Comparison of ENCODE assay signal across 30 cellular contexts in genomic region chr10:115958043-115958442, GRCh38.
"Had no signal": no experiment of that assay in that cellular context is flagged by ENCODE, and none has a peak within 500 bp of the region (broad histone marks: within the 10 kb centered on the region; RNA-seq: fewer than 3 reads in every experiment).

No MANE protein-coding gene starts in this region.

- H3K4me1 ChIP-seq: parathyroid adenoma, psoas muscle, sigmoid colon, suprapubic skin, testis, transverse colon, upper lobe of right lung, uterus had no signal

- H3K4me1 Mint-ChIP-seq: naive thymus-derived CD8-positive, alpha-beta T cell; stimulated activated effector memory CD8-positive, alpha-beta T cell treated with anti-CD3 and anti-CD28 coated beads, Interleukin-12 subunit alpha, Interleukin-12 subunit beta, amount 100 ng/mL, for 72 hours; stimulated activated naive B cell treated with anti-CD40 and anti-IgM and Interleukin-4, amounts not matched to agents 10 μg/mL and 1 μg/mL and 100 μg/mL, for 72 hours had no signal

- DNase-seq: naive thymus-derived CD8-positive, alpha-beta T cell; nephron progenitor cell; occipital lobe; ovary; posterior cingulate gyrus; psoas muscle; right cardiac atrium; right lobe of liver; sigmoid colon; small intestine; stimulated activated CD4-positive, alpha-beta T cell treated with anti-CD3 and anti-CD28 coated beads, Interleukin-15, amount 100 ng/mL, for 24 hours; stimulated activated CD4-positive, alpha-beta T cell treated with anti-CD3 and anti-CD28 coated beads, Interleukin-2, amount 100 ng/mL, for 24 hours; stimulated activated CD4-positive, alpha-beta T cell treated with anti-CD3 and anti-CD28 coated beads, Interleukin-2, amount 100 ng/mL, for 48 hours; stimulated activated CD4-positive, alpha-beta T cell treated with anti-CD3 and anti-CD28 coated beads, Interleukin-4, amount 100 ng/mL, for 24 hours; stimulated activated naive B cell treated with anti-CD40 and anti-IgM and Interleukin-4, amounts not matched to agents 10 μg/mL and 1 μg/mL and 100 μg/mL, for 72 hours; stimulated activated naive CD4-positive, alpha-beta T cell treated with Interleukin-2 at 50 U/mL for 16 hours; stomach; testis; tibial artery; transverse colon; upper lobe of right lung; uterus had no signal

- H3K36me3 Mint-ChIP-seq: natural killer cell treated with Interleukin-12 subunit alpha and Interleukin-12 subunit beta and Interleukin-15 and Interleukin-18, amount 100 ng/mL, for 72 hours; stimulated activated effector memory CD8-positive, alpha-beta T cell treated with anti-CD3 and anti-CD28 coated beads, Interleukin-12 subunit alpha, Interleukin-12 subunit beta, amount 100 ng/mL, for 72 hours; stimulated activated naive B cell treated with anti-CD40 and anti-IgM and Interleukin-4, amounts not matched to agents 10 μg/mL and 1 μg/mL and 100 μg/mL, for 72 hours; type B pancreatic cell had no signal

- H3K9ac ChIP-seq: parathyroid adenoma had no signal

- ATAC-seq: naive thymus-derived CD8-positive, alpha-beta T cell; natural killer cell treated with Interleukin-12 subunit alpha and Interleukin-12 subunit beta and Interleukin-15 and Interleukin-18, amount 100 ng/mL, for 72 hours; psoas muscle; right cardiac atrium; right lobe of liver; stimulated activated effector memory CD8-positive, alpha-beta T cell treated with anti-CD3 and anti-CD28 coated beads, Interleukin-12 subunit alpha, Interleukin-12 subunit beta, amount 100 ng/mL, for 72 hours; stimulated activated naive B cell treated with anti-CD40 and anti-IgM and Interleukin-4, amounts not matched to agents 10 μg/mL and 1 μg/mL and 100 μg/mL, for 72 hours; upper lobe of right lung had no signal

- H3K27ac ChIP-seq: ovary, parathyroid adenoma, psoas muscle, right lobe of liver, sigmoid colon, stomach, suprapubic skin, testis, tibial artery, transverse colon, upper lobe of right lung, uterus had no signal

- H3K9me3 Mint-ChIP-seq: nephron progenitor cell; neural crest cell; stimulated activated naive CD8-positive, alpha-beta T cell treated with anti-CD3 and anti-CD28 coated beads, Interleukin-15, Interleukin-2, amounts not matched to agents 100 ng/mL and 50 ng/mL, for 24 hours; type B pancreatic cell had no signal

- H3K36me3 ChIP-seq: ovary, right lobe of liver, sigmoid colon, stomach, suprapubic skin, tibial artery, transverse colon, upper lobe of right lung, uterus had no signal

- H3K27ac Mint-ChIP-seq: naive thymus-derived CD8-positive, alpha-beta T cell; natural killer cell treated with Interleukin-12 subunit alpha and Interleukin-12 subunit beta and Interleukin-15 and Interleukin-18, amount 100 ng/mL, for 72 hours; nephron progenitor cell; progenitor cell of endocrine pancreas; stimulated activated effector memory CD8-positive, alpha-beta T cell treated with anti-CD3 and anti-CD28 coated beads, Interleukin-12 subunit alpha, Interleukin-12 subunit beta, amount 100 ng/mL, for 72 hours; stimulated activated naive B cell treated with anti-CD40 and anti-IgM and Interleukin-4, amounts not matched to agents 10 μg/mL and 1 μg/mL and 100 μg/mL, for 72 hours; stimulated activated naive CD8-positive, alpha-beta T cell treated with anti-CD3 and anti-CD28 coated beads, Interleukin-15, Interleukin-2, amounts not matched to agents 100 ng/mL and 50 ng/mL, for 24 hours; type B pancreatic cell had no signal

- H3K27me3 Mint-ChIP-seq: naive thymus-derived CD8-positive, alpha-beta T cell; natural killer cell treated with Interleukin-12 subunit alpha and Interleukin-12 subunit beta and Interleukin-15 and Interleukin-18, amount 100 ng/mL, for 72 hours; progenitor cell of endocrine pancreas; stimulated activated naive B cell treated with anti-CD40 and anti-IgM and Interleukin-4, amounts not matched to agents 10 μg/mL and 1 μg/mL and 100 μg/mL, for 72 hours; stimulated activated naive CD8-positive, alpha-beta T cell treated with anti-CD3 and anti-CD28 coated beads, Interleukin-15, Interleukin-2, amounts not matched to agents 100 ng/mL and 50 ng/mL, for 24 hours had no signal

- H3K4me3 ChIP-seq: ovary, psoas muscle, right lobe of liver, sigmoid colon, stomach, suprapubic skin, testis, tibial artery, transverse colon, upper lobe of right lung, uterus had no signal

- H3K79me2 ChIP-seq: parathyroid adenoma had no signal

- H3K9me3 ChIP-seq: ovary, psoas muscle, right lobe of liver, sigmoid colon, stomach, suprapubic skin, testis, tibial artery, transverse colon, upper lobe of right lung, uterus had no signal

- H3K27me3 ChIP-seq: ovary, right lobe of liver, sigmoid colon, stomach, suprapubic skin, testis, tibial artery, transverse colon, upper lobe of right lung, uterus had no signal

- H3K4me3 Mint-ChIP-seq: naive thymus-derived CD8-positive, alpha-beta T cell; natural killer cell treated with Interleukin-12 subunit alpha and Interleukin-12 subunit beta and Interleukin-15 and Interleukin-18, amount 100 ng/mL, for 72 hours; nephron progenitor cell; neural crest cell; stimulated activated effector memory CD8-positive, alpha-beta T cell treated with anti-CD3 and anti-CD28 coated beads, Interleukin-12 subunit alpha, Interleukin-12 subunit beta, amount 100 ng/mL, for 72 hours; stimulated activated naive B cell treated with anti-CD40 and anti-IgM and Interleukin-4, amounts not matched to agents 10 μg/mL and 1 μg/mL and 100 μg/mL, for 72 hours; stimulated activated naive CD8-positive, alpha-beta T cell treated with anti-CD3 and anti-CD28 coated beads, Interleukin-15, Interleukin-2, amounts not matched to agents 100 ng/mL and 50 ng/mL, for 24 hours; type B pancreatic cell had no signal
